ENCODE assay signal across 8 cellular contexts in the genomic region with DNA sequence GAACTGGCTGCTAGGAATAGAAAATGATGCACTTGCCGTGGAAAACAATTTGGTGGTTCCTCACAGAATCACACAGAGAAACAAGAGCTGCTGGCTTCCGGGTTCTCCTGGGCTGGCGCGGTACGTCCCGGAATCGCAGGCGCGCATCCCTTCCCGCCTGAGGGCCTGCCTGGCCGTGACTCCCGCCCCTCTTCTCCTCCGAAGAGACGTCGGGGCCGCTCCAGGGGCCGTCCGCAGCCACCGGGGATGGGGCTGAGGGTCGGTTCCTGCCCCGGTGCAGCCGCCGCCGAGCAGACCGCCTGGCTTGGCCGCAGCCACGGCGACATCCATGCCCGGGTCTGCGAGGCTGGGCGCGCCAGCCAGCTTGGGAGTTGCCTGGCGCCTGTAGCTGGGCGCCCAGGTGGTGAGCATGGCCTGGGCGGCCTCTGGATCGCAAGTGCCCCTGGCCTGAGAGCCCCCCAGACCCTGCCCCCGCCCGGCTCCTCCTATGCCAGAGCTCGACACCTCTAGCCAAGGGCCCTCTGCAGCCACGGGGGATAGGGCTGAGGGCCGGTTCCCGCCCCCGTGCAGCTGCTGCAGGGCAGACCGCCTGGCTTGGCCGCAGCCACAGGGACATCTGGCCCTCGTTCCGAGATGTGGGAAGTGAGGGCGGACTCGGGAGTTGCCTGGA.
DNase-seq lines count a peak whose midpoint lies in the region; ATAC-seq and TF ChIP-seq lines count a peak whose summit lies in the region.
"Not testable (repeated sequence)": the region's sequence is repeated elsewhere in the genome, so short reads cannot be mapped to it uniquely, and the experiment has no call there.

No MANE protein-coding gene starts in this region.

- CTCF ChIA-PET in HEK293 (lab: Yijun Ruan, JAX); activated CD8-positive, alpha-beta T cell treated with anti-CD3 and anti-CD28 coated beads for 36 hours (lab: Charles Lee): not testable (repeated sequence)

- H3K9me3 Mint-ChIP-seq in activated CD8-positive, alpha-beta T cell treated with anti-CD3 and anti-CD28 coated beads for 36 hours; central memory CD8-positive, alpha-beta T cell: not testable (repeated sequence)

- POLR2A ChIA-PET in HEK293 (lab: Yijun Ruan, JAX); activated CD8-positive, alpha-beta T cell treated with anti-CD3 and anti-CD28 coated beads for 36 hours (lab: Charles Lee): not testable (repeated sequence)

- H3K4me3 ChIP-seq in HEK293 (ENCODE audit: low read depth, low read length) (peak overlapping the region; percentile 43), vagina (peak overlapping the region; percentile 37 to 38)

- H3K36me3 Mint-ChIP-seq in activated CD8-positive, alpha-beta T cell treated with anti-CD3 and anti-CD28 coated beads for 36 hours (ENCODE audit: low read depth); central memory CD8-positive, alpha-beta T cell (ENCODE audit: insufficient read depth): not testable (repeated sequence)

- not testable (repeated sequence) for H3K27ac Mint-ChIP-seq in activated CD8-positive, alpha-beta T cell treated with anti-CD3 and anti-CD28 coated beads for 36 hours; central memory CD8-positive, alpha-beta T cell (ENCODE audit: low read depth)

- peak overlapping the region; percentile 53; the same call in 1 of the 2 replicates for H3K27ac ChIP-seq in HEK293 (ENCODE audit: extremely low read depth, low read depth, low read length)
- H3K27ac ChIP-seq in vagina, result not testable (repeated sequence)

- not testable (repeated sequence) for H3K4me1 Mint-ChIP-seq in activated CD8-positive, alpha-beta T cell treated with anti-CD3 and anti-CD28 coated beads for 36 hours (ENCODE audit: low read depth); central memory CD8-positive, alpha-beta T cell

- in situ Hi-C loops in KBM-7 (cut with MboI; ENCODE audit: low pct_unique_long_range_greater_than_20kb, low sequenced_read_pairs), result not testable (repeated sequence)

- H3K9me3 ChIP-seq in HEK293 (ENCODE audit: control insufficient read depth, insufficient read depth, low read depth, low read length); vagina: not testable (repeated sequence)

- H3K27me3 Mint-ChIP-seq in activated CD8-positive, alpha-beta T cell treated with anti-CD3 and anti-CD28 coated beads for 36 hours; central memory CD8-positive, alpha-beta T cell: not testable (repeated sequence)

- not testable (repeated sequence) for H3K4me1 ChIP-seq in HEK293 (ENCODE audit: control insufficient read depth, insufficient read depth, low read length); vagina

- ATAC-seq in activated CD8-positive, alpha-beta T cell treated with anti-CD3 and anti-CD28 coated beads for 36 hours, result not testable (repeated sequence)
- peak; percentile 7 for ATAC-seq in central memory CD8-positive, alpha-beta T cell (replicated peaks; ENCODE audit: extremely low read depth, poor library complexity, severe bottlenecking)

- TF ChIP-seq CTCF in HEK293 (tag by site-specific recombination; IDR thresholded peaks at IDR 0.05); activated CD8-positive, alpha-beta T cell treated with anti-CD3 and anti-CD28 coated beads for 36 hours (IDR thresholded peaks at IDR 0.05); vagina (IDR thresholded peaks at IDR 0.05): not testable (repeated sequence)

- H3K4me3 Mint-ChIP-seq in activated CD8-positive, alpha-beta T cell treated with anti-CD3 and anti-CD28 coated beads for 36 hours, result peak overlapping the region; percentile 58
- H3K4me3 Mint-ChIP-seq in central memory CD8-positive, alpha-beta T cell, result not testable (repeated sequence)

- TF ChIP-seq POLR2A in GM18526 (IDR thresholded peaks at IDR 0.05; ENCODE audit: extremely low read depth, insufficient read length), result peak; percentile 21
- TF ChIP-seq POLR2A in vagina (IDR thresholded peaks at IDR 0.05), result not testable (repeated sequence)

- not testable (repeated sequence) for H3K36me3 ChIP-seq in HEK293 (ENCODE audit: control insufficient read depth in 2 of 2, insufficient read depth in 1 of 2, low read length in 2 of 2); vagina

- not testable (repeated sequence) for H3K27me3 ChIP-seq in vagina

- intact Hi-C loops in activated CD8-positive, alpha-beta T cell treated with anti-CD3 and anti-CD28 coated beads for 36 hours (cut with micrococcal nuclease); vagina (cut with DNase I): not testable (repeated sequence)

- DNase-seq in KBM-7 (peak; percentile 41), inferior parietal cortex (ENCODE audit: extremely low spot score) (peak; percentile 2), retina (peak; percentile 54)
- DNase-seq in activated CD8-positive, alpha-beta T cell treated with anti-CD3 and anti-CD28 coated beads for 36 hours, result peak; percentile 47
- DNase-seq in central memory CD8-positive, alpha-beta T cell (ENCODE audit: low spot score in 2 of 2), result peak; percentile 28 to 38
- not testable (repeated sequence) for DNase-seq in vagina (ENCODE audit: extremely low spot score in 2 of 2)

TF ChIP-seq in HEK293, 187 proteins besides CTCF, POLR2A, EP300 and RAD21:
- TF ChIP-seq, protein P1, sequence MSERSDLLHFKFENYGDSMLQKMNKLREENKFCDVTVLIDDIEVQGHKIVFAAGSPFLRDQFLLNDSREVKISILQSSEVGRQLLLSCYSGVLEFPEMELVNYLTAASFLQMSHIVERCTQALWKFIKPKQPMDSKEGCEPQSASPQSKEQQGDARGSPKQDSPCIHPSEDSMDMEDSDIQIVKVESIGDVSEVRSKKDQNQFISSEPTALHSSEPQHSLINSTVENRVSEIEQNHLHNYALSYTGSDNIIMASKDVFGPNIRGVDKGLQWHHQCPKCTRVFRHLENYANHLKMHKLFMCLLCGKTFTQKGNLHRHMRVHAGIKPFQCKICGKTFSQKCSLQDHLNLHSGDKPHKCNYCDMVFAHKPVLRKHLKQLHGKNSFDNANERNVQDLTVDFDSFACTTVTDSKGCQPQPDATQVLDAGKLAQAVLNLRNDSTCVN (tag by site-specific recombination; optimal IDR thresholded peaks at IDR 0.05), result peak; percentile 70
